In genomic region chr15:41603941-41604660, GRCh38 we compare ENCODE assay signal across 8 cellular contexts. TPM values are rescaled to one million over a fixed set of nuclear protein-coding genes. Genes with fewer than 3 reads are reported as not detected.
DNase-seq lines count a peak whose midpoint lies in the region; ATAC-seq lines count a peak whose summit lies in the region.

No MANE protein-coding gene starts in this region.

- POLR2A ChIA-PET in activated CD4-positive, alpha-beta memory T cell treated with anti-CD3 and anti-CD28 coated beads, Interleukin-2, amount 10 ng/mL, durations not matched to agents 7 days and 5 days (lab: Charles Lee): no interaction called here

- no peak for ATAC-seq in GM19324 (IDR thresholded peaks at IDR 0.05; ENCODE audit: low FRiP score, unreplicated experiment)

- peaks cover 38% of the 10 kb centered on the region for H3K27me3 Mint-ChIP-seq in activated CD4-positive, alpha-beta memory T cell treated with anti-CD3 and anti-CD28 coated beads, Interleukin-2, amount 10 ng/mL, durations not matched to agents 7 days and 5 days

- no peaks in the 10 kb centered on the region for H3K36me3 Mint-ChIP-seq in activated CD4-positive, alpha-beta memory T cell treated with anti-CD3 and anti-CD28 coated beads, Interleukin-2, amount 10 ng/mL, durations not matched to agents 7 days and 5 days (ENCODE audit: low read depth)

- no peaks in the 10 kb centered on the region for H3K9me3 Mint-ChIP-seq in activated CD4-positive, alpha-beta memory T cell treated with anti-CD3 and anti-CD28 coated beads, Interleukin-2, amount 10 ng/mL, durations not matched to agents 7 days and 5 days

- peak overlapping the region; percentile 33 for H3K4me3 Mint-ChIP-seq in activated CD4-positive, alpha-beta memory T cell treated with anti-CD3 and anti-CD28 coated beads, Interleukin-2, amount 10 ng/mL, durations not matched to agents 7 days and 5 days

- CTCF ChIA-PET in activated CD4-positive, alpha-beta memory T cell treated with anti-CD3 and anti-CD28 coated beads, Interleukin-2, amount 10 ng/mL, durations not matched to agents 7 days and 5 days (lab: Charles Lee): interaction anchor here (0.5 to 2.3 kb wide), 21 partner anchors 8 to 663 kb away, joined by 3 to 13 read pairs (median 4); partner anchors contain the start of genes MAPKBP1 and MGA

- H3K4me1 Mint-ChIP-seq in activated CD4-positive, alpha-beta memory T cell treated with anti-CD3 and anti-CD28 coated beads, Interleukin-2, amount 10 ng/mL, durations not matched to agents 7 days and 5 days: peaks cover 9% of the 10 kb centered on the region

- DNase-seq in AML-193 (lab: John Stamatoyannopoulos, UW) (peak; percentile 65 to 69), GOT3 (lab: John Stamatoyannopoulos, UW) (peak; percentile 17), NCI-H748 treated with DMSO at 0.1 percent for 48 hours (lab: John Stamatoyannopoulos, UW) (peak; percentile 20), medulla oblongata (ENCODE audit: extremely low spot score) (peak; percentile 86)
- peak; percentile 50 for DNase-seq in activated CD4-positive, alpha-beta memory T cell treated with anti-CD3 and anti-CD28 coated beads, Interleukin-2, amount 10 ng/mL, durations not matched to agents 7 days and 5 days
- DNase-seq in effector CD8-positive, alpha-beta T cell (lab: John Stamatoyannopoulos, UW): peak; percentile 30
- peak; percentile 43 for DNase-seq in stimulated activated CD8-positive, alpha-beta memory T cell treated with anti-CD3 and anti-CD28 coated beads, Interleukin-12 subunit alpha, Interleukin-12 subunit beta, amount 100 ng/mL, for 1 hour (ENCODE audit: low read depth)

- H3K27ac Mint-ChIP-seq in activated CD4-positive, alpha-beta memory T cell treated with anti-CD3 and anti-CD28 coated beads, Interleukin-2, amount 10 ng/mL, durations not matched to agents 7 days and 5 days: no peak overlapping the region

RNA-seq across cellular contexts. Expression of gene TYRO3, which starts 45.1 kb away (rescaled TPM):
- 1 to 10 TPM in 1 of 2 experiments, under 1 TPM in 1; 0.98 to 1.9 TPM for total RNA-seq in activated CD4-positive, alpha-beta memory T cell treated with anti-CD3 and anti-CD28 coated beads, Interleukin-2, amount 10 ng/mL, durations not matched to agents 7 days and 5 days

RNA-seq across cellular contexts. Expression of gene MGA, which starts 56.1 kb away (rescaled TPM):
- 10 to 100 TPM; 28.2 to 30.3 TPM for total RNA-seq in activated CD4-positive, alpha-beta memory T cell treated with anti-CD3 and anti-CD28 coated beads, Interleukin-2, amount 10 ng/mL, durations not matched to agents 7 days and 5 days

Comparison
In these comparisons a context has a peak if more than half of its experiments do, and no peak if none do; other contexts are left out.
1. DNase-seq: peak in every context shown above with its lines; median percentile 86 in medulla oblongata; 67 in AML-193; 50 in activated CD4-positive, alpha-beta memory T cell treated with anti-CD3 and anti-CD28 coated beads, Interleukin-2, amount 10 ng/mL, durations not matched to agents 7 days and 5 days; 43 in stimulated activated CD8-positive, alpha-beta memory T cell treated with anti-CD3 and anti-CD28 coated beads, Interleukin-12 subunit alpha, Interleukin-12 subunit beta, amount 100 ng/mL, for 1 hour; 30 in effector CD8-positive, alpha-beta T cell; 20 in NCI-H748 treated with DMSO at 0.1 percent for 48 hours; 17 in GOT3.